ENCODE assay signal across 1 cellular context in genomic region chr4:25376754-25377571, GRCh38.
TF ChIP-seq lines count a peak whose summit lies in the region.

Gene ANAPC4 (plus strand): TSS chr4:25377263. CDS start chr4:25377428, 165 bp downstream.

TF ChIP-seq in HepG2, 621 proteins besides CTCF, POLR2A, EP300 and RAD21 (continued from another document and continues in another):
- TF ChIP-seq RXRB (CRISPR knock-in tag; IDR thresholded peaks at IDR 0.05; ENCODE audit: borderline replicate concordance), result no peak; the same call in 1 of the 2 replicates
- TF ChIP-seq ARNTL (CRISPR knock-in tag; IDR thresholded peaks at IDR 0.05), result no peak
- TF ChIP-seq IRF1 (CRISPR knock-in tag; IDR thresholded peaks at IDR 0.05; ENCODE audit: low read depth), result no peak
- no peak for TF ChIP-seq ZNF280B (CRISPR knock-in tag; IDR thresholded peaks at IDR 0.05; ENCODE audit: borderline replicate concordance)
- TF ChIP-seq TGIF2 (CRISPR knock-in tag; IDR thresholded peaks at IDR 0.05), result peak; percentile 67
- TF ChIP-seq ZNF44 (CRISPR knock-in tag; IDR thresholded peaks at IDR 0.05), result no peak
- TF ChIP-seq TAF15 (IDR thresholded peaks at IDR 0.05; ENCODE audit: low read depth, low read length, poor library complexity, severe bottlenecking), result no peak
- TF ChIP-seq ZNF275 (CRISPR knock-in tag; IDR thresholded peaks at IDR 0.05; ENCODE audit: borderline replicate concordance), result no peak
- TF ChIP-seq ZNF414 (CRISPR knock-in tag; IDR thresholded peaks at IDR 0.05), result no peak
- no peak for TF ChIP-seq THYN1 (CRISPR knock-in tag; IDR thresholded peaks at IDR 0.05; ENCODE audit: borderline replicate concordance, low read depth)
- no peak for TF ChIP-seq ZNF672 (CRISPR knock-in tag; IDR thresholded peaks at IDR 0.05)
- no peak for TF ChIP-seq ZBTB8A (CRISPR knock-in tag; IDR thresholded peaks at IDR 0.05; ENCODE audit: borderline replicate concordance, low read depth)
- TF ChIP-seq SMAD1 (CRISPR knock-in tag; IDR thresholded peaks at IDR 0.05; ENCODE audit: borderline replicate concordance, low read depth), result no peak
- no peak for TF ChIP-seq SMARCE1 (IDR thresholded peaks at IDR 0.05; ENCODE audit: borderline replicate concordance)
- TF ChIP-seq GTF2F1 (IDR thresholded peaks at IDR 0.05; ENCODE audit: low read length), result no peak
- no peak for TF ChIP-seq TFE3 (CRISPR knock-in tag; IDR thresholded peaks at IDR 0.05)
- TF ChIP-seq ZNF10 (CRISPR knock-in tag; IDR thresholded peaks at IDR 0.05; ENCODE audit: borderline replicate concordance, low read depth), result no peak
- no peak; the same call in 1 of the 2 replicates for TF ChIP-seq IRF9 (CRISPR knock-in tag; IDR thresholded peaks at IDR 0.05; ENCODE audit: borderline replicate concordance)
- no peak for TF ChIP-seq ARID5B (CRISPR knock-in tag; IDR thresholded peaks at IDR 0.05)
- TF ChIP-seq FUBP1 (CRISPR knock-in tag; IDR thresholded peaks at IDR 0.05; ENCODE audit: borderline replicate concordance), result no peak
- TF ChIP-seq TBX3 (IDR thresholded peaks at IDR 0.05; ENCODE audit: borderline replicate concordance), result no peak
- TF ChIP-seq IKZF1 (IDR thresholded peaks at IDR 0.05), result no peak
- 0 out of 2 replicates have a peak, but pooled peaks have one; percentile 26 for TF ChIP-seq CAMTA2 (CRISPR knock-in tag; IDR thresholded peaks at IDR 0.05; ENCODE audit: borderline replicate concordance)
- no peak for TF ChIP-seq KLF13 (CRISPR knock-in tag; IDR thresholded peaks at IDR 0.05)
- no peak for TF ChIP-seq ZNF569 (CRISPR knock-in tag; IDR thresholded peaks at IDR 0.05; ENCODE audit: borderline replicate concordance)
- TF ChIP-seq PHF8 (CRISPR knock-in tag; IDR thresholded peaks at IDR 0.05), result peak; percentile 79
- no peak for TF ChIP-seq NCOA2 (CRISPR knock-in tag; IDR thresholded peaks at IDR 0.05)
- TF ChIP-seq NRL (CRISPR knock-in tag; IDR thresholded peaks at IDR 0.05; ENCODE audit: borderline replicate concordance), result no peak
- no peak for TF ChIP-seq ZNF749 (CRISPR knock-in tag; IDR thresholded peaks at IDR 0.05; ENCODE audit: borderline replicate concordance)
- TF ChIP-seq SAP130 (CRISPR knock-in tag; IDR thresholded peaks at IDR 0.05; ENCODE audit: low read depth), result peak; percentile 86
- no peak for TF ChIP-seq RARA (CRISPR knock-in tag; IDR thresholded peaks at IDR 0.05)
- TF ChIP-seq ZNF678 (CRISPR knock-in tag; IDR thresholded peaks at IDR 0.05), result 0 out of 2 replicates have a peak, but pooled peaks have one; percentile 45
- no peak for TF ChIP-seq ZNF337 (CRISPR knock-in tag; IDR thresholded peaks at IDR 0.05; ENCODE audit: borderline replicate concordance, low read depth)
- no peak for TF ChIP-seq ZMYM3 (CRISPR knock-in tag; IDR thresholded peaks at IDR 0.05)
- peak; percentile 66 for TF ChIP-seq ZNF770 (CRISPR knock-in tag; IDR thresholded peaks at IDR 0.05)
- TF ChIP-seq BRD4 (CRISPR knock-in tag; IDR thresholded peaks at IDR 0.05), result no peak
- TF ChIP-seq RBM22 (optimal IDR thresholded peaks at IDR 0.05; ENCODE audit: low read length), result no peak
- TF ChIP-seq GATAD2A (CRISPR knock-in tag; IDR thresholded peaks at IDR 0.05), result no peak
- no peak for TF ChIP-seq RERE (CRISPR knock-in tag; IDR thresholded peaks at IDR 0.05; ENCODE audit: low read depth)
- TF ChIP-seq KLF15 (CRISPR knock-in tag; IDR thresholded peaks at IDR 0.05; ENCODE audit: borderline replicate concordance), result no peak
- no peak for TF ChIP-seq ZNF878 (CRISPR knock-in tag; IDR thresholded peaks at IDR 0.05)
- TF ChIP-seq NCOR1 (IDR thresholded peaks at IDR 0.05; ENCODE audit: borderline replicate concordance, low read length), result no peak; the same call in 1 of the 2 replicates
- TF ChIP-seq ZNF335 (CRISPR knock-in tag; IDR thresholded peaks at IDR 0.05), result no peak
